Comparison of ENCODE assay signal across 13 cellular contexts in genomic region chr14:88895116-88895515, GRCh38.
A peak's percentile ranks its signal among the peaks of the same experiment; 100 is the strongest.
DNase-seq lines count a peak whose midpoint lies in the region; ATAC-seq, FAIRE-seq and TF ChIP-seq lines count a peak whose summit lies in the region.
"Had no signal": no experiment of that assay in that cellular context is flagged by ENCODE, and none has a peak within 500 bp of the region (broad histone marks: within the 10 kb centered on the region; RNA-seq: fewer than 3 reads in every experiment).

No MANE protein-coding gene starts in this region.

- no peak for FAIRE-seq in pancreas (lab: Jason Lieb, UNC)

- no peak overlapping the region for H3K27ac ChIP-seq in osteoblast (ENCODE audit: low read depth, low read length)
- H3K27ac ChIP-seq in pancreas, result no peak overlapping the region
- H3K27ac ChIP-seq: adrenal gland had no signal

- H3K27me3 ChIP-seq in osteoblast (ENCODE audit: insufficient read depth, low read length) (peaks cover 26% of the 10 kb centered on the region), pancreas (no peaks in the 10 kb centered on the region)
- H3K27me3 ChIP-seq: adrenal gland, dorsolateral prefrontal cortex had no signal

- H3K9me3 ChIP-seq in osteoblast (ENCODE audit: low read depth, low read length), result no peaks in the 10 kb centered on the region
- H3K9me3 ChIP-seq in pancreas, result no peaks in the 10 kb centered on the region
- H3K9me3 ChIP-seq: adrenal gland had no signal

- ATAC-seq in pancreas, result no peak
- ATAC-seq: activated T-cell treated with anti-CD3 and anti-CD28 coated beads, Interleukin-2, amount 50 U/mL, for 4 hours had no signal

- 74 to 76% methylated on average over 4 of the region's 4 CpGs for WGBS in lower leg skin, 2 donors
- 77 to 87% methylated on average over 4 of the region's 4 CpGs for WGBS in pancreas, 2 donors

- no peaks in the 10 kb centered on the region for H4K20me1 ChIP-seq in osteoblast (ENCODE audit: insufficient read depth, low read length)

- peak; percentile 42 for DNase-seq in GM03348 (ENCODE audit: low spot score)
- DNase-seq in NCI-H748 (lab: John Stamatoyannopoulos, UW; ENCODE audit: unreplicated experiment), result peak; percentile 70
- DNase-seq in choroid plexus epithelial cell (ENCODE audit: low read depth), result peak; percentile 83
- DNase-seq in osteoblast (ENCODE audit: insufficient read length, low spot score, missing footprints), result peak; percentile 19
- DNase-seq in NK-92 treated with Interleukin-12 subunit alpha and Interleukin-12 subunit beta, amount 100 ng/mL, for 24 hours (lab: John Stamatoyannopoulos, UW), result no peak
- no peak for DNase-seq in medulla oblongata (ENCODE audit: extremely low spot score)
- DNase-seq in lower leg skin (ENCODE audit: low spot score in 2 of 2), result no peak
- DNase-seq in pancreas, result no peak
- DNase-seq: activated T-cell treated with anti-CD3 and anti-CD28 coated beads, Interleukin-2, amount 50 U/mL, for 4 hours; adrenal gland; dorsolateral prefrontal cortex; glutamatergic neuron; NCI-H1436 treated with DMSO at 0.1 percent for 48 hours had no signal

- no peaks in the 10 kb centered on the region for H3K79me2 ChIP-seq in osteoblast (ENCODE audit: insufficient read depth, low read length)

- no peak overlapping the region for H3K4me3 ChIP-seq in choroid plexus epithelial cell (ENCODE audit: low read depth, low read length)
- no peak overlapping the region for H3K4me3 ChIP-seq in osteoblast (ENCODE audit: insufficient read depth, low read length)
- no peak overlapping the region for H3K4me3 ChIP-seq in lower leg skin (ENCODE audit: low read depth, poor library complexity, severe bottlenecking)
- H3K4me3 ChIP-seq in pancreas, result no peak overlapping the region
- H3K4me3 ChIP-seq: adrenal gland, dorsolateral prefrontal cortex had no signal

- no peak overlapping the region for H2AFZ ChIP-seq in osteoblast (ENCODE audit: low read length)

- H3K4me1 ChIP-seq in osteoblast (ENCODE audit: insufficient read depth, low read length) (peaks cover 3% of the 10 kb centered on the region), pancreas (no peaks in the 10 kb centered on the region)
- H3K4me1 ChIP-seq: adrenal gland had no signal

- TF ChIP-seq CTCF in choroid plexus epithelial cell (conservative IDR thresholded peaks at IDR 0.05; ENCODE audit: low read depth, low read length) (no peak), osteoblast (IDR thresholded peaks at IDR 0.05; ENCODE audit: extremely low read depth, low read depth, low read length) (no peak), lower leg skin (IDR thresholded peaks at IDR 0.05) (no peak), pancreas (IDR thresholded peaks at IDR 0.05) (no peak)

- intact Hi-C loops in lower leg skin (cut with DNase I; ENCODE audit: low total_unique reads), result no loop called here
- intact Hi-C loops in pancreas (cut with DNase I), result no loop called here

- no peak overlapping the region for H3K4me2 ChIP-seq in osteoblast (ENCODE audit: insufficient read depth, low read length)

- no peaks in the 10 kb centered on the region for H3K36me3 ChIP-seq in osteoblast (ENCODE audit: insufficient read depth, low read length)
- H3K36me3 ChIP-seq in pancreas, result no peaks in the 10 kb centered on the region
- H3K36me3 ChIP-seq: adrenal gland had no signal

- no peak for TF ChIP-seq POLR2A in lower leg skin (IDR thresholded peaks at IDR 0.05)

Comparison
In these comparisons a context has a peak if more than half of its experiments do, and no peak if none do; other contexts are left out.
1. DNase-seq: peak in GM03348 (single experiment), NCI-H748 (single experiment), choroid plexus epithelial cell (single experiment) and osteoblast (single experiment); none in NK-92 treated with Interleukin-12 subunit alpha and Interleukin-12 subunit beta, amount 100 ng/mL, for 24 hours (single experiment), medulla oblongata (single experiment), lower leg skin (0 of 2) and pancreas (0 of 6).